ENCODE assay signal across 2 cellular contexts in the genomic region with DNA sequence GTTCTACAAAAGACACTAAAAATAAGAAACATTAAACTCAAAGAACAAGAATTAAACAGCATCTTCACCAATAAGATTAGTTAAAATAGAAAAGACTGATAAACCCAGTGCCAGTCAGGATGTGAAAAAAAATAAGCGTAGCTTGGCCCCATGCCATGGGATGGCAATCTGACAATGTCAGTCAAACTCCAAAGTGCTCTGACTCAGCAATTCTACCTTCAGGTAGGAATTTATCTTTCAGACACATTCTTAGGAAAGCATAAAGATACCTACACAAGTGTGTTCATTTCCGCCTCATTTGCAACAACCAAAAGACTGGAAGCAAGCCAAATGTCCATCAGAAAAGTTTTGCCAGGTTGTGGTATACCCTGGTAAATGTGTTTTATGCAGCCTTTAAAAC.
TF ChIP-seq lines count a peak whose summit lies in the region.

No MANE protein-coding gene starts in this region.

TF ChIP-seq in HepG2, 621 proteins besides CTCF, POLR2A, EP300 and RAD21:
- TF ChIP-seq RNF219 (CRISPR knock-in tag; IDR thresholded peaks at IDR 0.05) = no peak
- peak; percentile 61 for TF ChIP-seq NFE2L2 (IDR thresholded peaks at IDR 0.05; ENCODE audit: low read length)
- peak; percentile 87 for TF ChIP-seq MAFF (IDR thresholded peaks at IDR 0.05; ENCODE audit: low read depth, low read length)
- TF ChIP-seq ZNF891 (CRISPR knock-in tag; IDR thresholded peaks at IDR 0.05) = no peak
- peak; percentile 67; the same call in 1 of the 2 replicates for TF ChIP-seq NFE2 (CRISPR knock-in tag; IDR thresholded peaks at IDR 0.05)
- TF ChIP-seq MAFK (conservative IDR thresholded peaks at IDR 0.05 in 1 of 2, IDR thresholded peaks at IDR 0.05 in 1 of 2; ENCODE audit: low read length in 2 of 2) = peak; percentile 82 to 90

TF ChIP-seq in H1, 55 proteins besides CTCF, POLR2A, EP300 and RAD21:
- TF ChIP-seq MAFK (IDR thresholded peaks at IDR 0.05; ENCODE audit: low read depth, low read length) (0 out of 2 replicates have a peak, but pooled peaks have one; percentile 47), NRF1 (IDR thresholded peaks at IDR 0.05; ENCODE audit: low read depth, low read length) (no peak), BACH1 (IDR thresholded peaks at IDR 0.05; ENCODE audit: low read length) (peak; percentile 55; the same call in 1 of the 2 replicates)
